In genomic region chr7:45089314-45089891, GRCh38 we compare ENCODE assay signal across 8 cellular contexts. TPM values are rescaled to one million over a fixed set of nuclear protein-coding genes. Genes with fewer than 3 reads are reported as not detected.
DNase-seq lines count a peak whose midpoint lies in the region; ATAC-seq, FAIRE-seq and TF ChIP-seq lines count a peak whose summit lies in the region.

No MANE protein-coding gene starts in this region.

- CTCF ChIA-PET in activated CD4-positive, alpha-beta T cell treated with anti-CD3 and anti-CD28 coated beads for 36 hours (lab: Charles Lee), result interaction anchor here (0.7 to 1.0 kb wide), 2 partner anchors 36 to 240 kb away, joined by 4 read pairs; no protein-coding TSS in a partner anchor

- no peak for FAIRE-seq in GM12892 (lab: Jason Lieb, UNC)

- no peak for TF ChIP-seq POLR2A in GM12892 (IDR thresholded peaks at IDR 0.05; ENCODE audit: low read depth, low read length)

- peaks cover 2% of the 10 kb centered on the region for H3K9me3 Mint-ChIP-seq in activated CD4-positive, alpha-beta T cell treated with anti-CD3 and anti-CD28 coated beads for 36 hours (ENCODE audit: low read depth)
- H3K9me3 Mint-ChIP-seq in immature natural killer cell, result peaks cover 0 to 4% (median 0%) of the 10 kb centered on the region in 6 donors

- peaks cover 8% of the 10 kb centered on the region for H3K27me3 Mint-ChIP-seq in activated CD4-positive, alpha-beta T cell treated with anti-CD3 and anti-CD28 coated beads for 36 hours
- H3K27me3 Mint-ChIP-seq in immature natural killer cell (ENCODE audit: low read depth in 3 of 3), result peaks cover 4 to 12% (median 12%) of the 10 kb centered on the region in 3 donors

- H3K36me3 Mint-ChIP-seq in activated CD4-positive, alpha-beta T cell treated with anti-CD3 and anti-CD28 coated beads for 36 hours (ENCODE audit: low read depth), result peaks cover 1% of the 10 kb centered on the region
- H3K36me3 Mint-ChIP-seq in immature natural killer cell, result peaks cover 0 to 4% (median 0%) of the 10 kb centered on the region in 3 donors

- H3K4me3 Mint-ChIP-seq in activated CD4-positive, alpha-beta T cell treated with anti-CD3 and anti-CD28 coated beads for 36 hours, result peak overlapping the region; percentile 66
- H3K4me3 Mint-ChIP-seq in immature natural killer cell, result peak overlapping the region; percentile 73 to 83 (median 79)

- H3K27ac Mint-ChIP-seq in activated CD4-positive, alpha-beta T cell treated with anti-CD3 and anti-CD28 coated beads for 36 hours, result no peak overlapping the region
- peak overlapping the region in 4 of 6 donors; percentile 34 to 80 (median 63) for H3K27ac Mint-ChIP-seq in immature natural killer cell

- ATAC-seq in activated CD4-positive, alpha-beta T cell treated with anti-CD3 and anti-CD28 coated beads for 36 hours, result peak; percentile 78
- no peak for ATAC-seq in GM19397 (IDR thresholded peaks at IDR 0.05; ENCODE audit: unreplicated experiment)

- peak overlapping the region; percentile 31 to 49 (median 42) for H3K4me3 ChIP-seq in skin epidermis

- intact Hi-C loops in activated CD4-positive, alpha-beta T cell treated with anti-CD3 and anti-CD28 coated beads for 36 hours (cut with DNase I, micrococcal nuclease), result loop anchor here in 1 of 2 experiments (1.0 kb wide), 1 partner anchor 89 kb away; the partner anchor contains the start of gene CCM2

- POLR2A ChIA-PET in activated CD4-positive, alpha-beta T cell treated with anti-CD3 and anti-CD28 coated beads for 36 hours (lab: Charles Lee), result no interaction called here

- DNase-seq in DMS 273 (lab: John Stamatoyannopoulos, UW; ENCODE audit: unreplicated experiment) (peak; percentile 93), NCI-H146 (lab: John Stamatoyannopoulos, UW) (peak; percentile 96), cerebellar cortex (ENCODE audit: low spot score) (peak; percentile 98), immature natural killer cell (peak; percentile 44 to 51 (median 46)), GM12892 (ENCODE audit: insufficient read length) (no peak)
- peak; percentile 85 for DNase-seq in activated CD4-positive, alpha-beta T cell treated with anti-CD3 and anti-CD28 coated beads for 36 hours

- H3K27ac ChIP-seq in skin epidermis, result peak overlapping the region in 4 of 21 experiments; percentile 5 to 76 (median 44)

- peaks cover 5% of the 10 kb centered on the region for H3K4me1 Mint-ChIP-seq in activated CD4-positive, alpha-beta T cell treated with anti-CD3 and anti-CD28 coated beads for 36 hours
- H3K4me1 Mint-ChIP-seq in immature natural killer cell, result peaks cover 7 to 10% of the 10 kb centered on the region in 2 donors

RNA-seq across cellular contexts. Expression of gene NACAD, which starts 0.6 kb away (rescaled TPM):
- under 1 TPM; 0.14 to 0.21 TPM for total RNA-seq in activated CD4-positive, alpha-beta T cell treated with anti-CD3 and anti-CD28 coated beads for 36 hours
- polyA plus RNA-seq in immature natural killer cell, result under 1 TPM in 2 of 3 donors, not detected in 1; 0.26 to 0.65 TPM
- polyA plus RNA-seq in GM12892 (2012; ENCODE audit: missing spikeins), result 0.59 TPM

RNA-seq across cellular contexts. Expression of gene TBRG4, which starts 22.1 kb away (rescaled TPM):
- 100 to 1,000 TPM; 158 to 163 TPM for total RNA-seq in activated CD4-positive, alpha-beta T cell treated with anti-CD3 and anti-CD28 coated beads for 36 hours
- 10 to 100 TPM; 39.5 to 56.9 (median 52.2) TPM for polyA plus RNA-seq in immature natural killer cell
- 69.9 TPM for polyA plus RNA-seq in GM12892 (2012; ENCODE audit: missing spikeins)
